Comparison of ENCODE assay signal across 9 cellular contexts in the genomic region with DNA sequence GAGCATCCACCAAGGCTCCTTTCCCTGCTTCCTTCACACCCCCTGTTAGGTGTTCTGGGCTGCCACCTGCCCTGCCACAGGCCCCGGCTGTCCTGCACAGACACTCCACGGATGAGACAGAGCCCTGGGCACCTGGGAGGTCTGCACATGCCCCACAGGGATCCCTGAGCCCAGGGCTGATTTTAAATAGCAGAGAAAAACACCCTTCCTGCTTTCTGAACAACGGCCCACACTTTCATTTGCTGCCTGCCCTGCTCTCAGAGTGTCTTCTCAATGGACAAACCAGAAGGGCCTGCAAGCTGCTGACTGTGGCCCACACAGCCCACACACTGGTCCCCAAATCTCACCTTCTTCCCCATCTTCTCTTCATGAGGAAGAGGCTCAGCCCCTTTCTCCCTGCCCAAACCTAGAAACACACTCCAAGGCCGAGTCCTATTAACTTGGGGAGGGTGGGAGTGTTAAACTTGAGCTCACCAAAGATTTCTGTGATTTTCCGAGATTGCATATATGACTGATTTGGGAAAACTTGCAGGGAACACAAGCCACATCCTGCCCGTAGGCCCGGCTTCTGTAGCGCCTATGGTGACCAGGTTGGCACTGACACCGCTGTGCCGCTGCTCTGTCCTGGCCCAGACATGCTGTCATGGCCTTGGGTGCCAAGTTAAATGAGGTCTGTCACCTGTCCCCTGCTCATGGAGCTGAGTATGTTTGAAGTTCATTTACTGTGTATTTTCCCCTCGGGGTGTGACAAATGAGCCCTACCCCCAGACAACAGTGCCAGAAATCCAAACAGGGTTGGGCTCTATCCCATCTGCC. TPM values are rescaled to one million over a fixed set of nuclear protein-coding genes. Genes with fewer than 3 reads are reported as not detected.
DNase-seq lines count a peak whose midpoint lies in the region; ATAC-seq, FAIRE-seq and TF ChIP-seq lines count a peak whose summit lies in the region.
"Had no signal": no experiment of that assay in that cellular context is flagged by ENCODE, and none has a peak within 500 bp of the region (broad histone marks: within the 10 kb centered on the region; RNA-seq: fewer than 3 reads in every experiment).

No MANE protein-coding gene starts in this region.

- no peaks in the 10 kb centered on the region for H3K27me3 ChIP-seq in thyroid gland

- no peaks in the 10 kb centered on the region for H3K27me3 Mint-ChIP-seq in activated T-cell treated with anti-CD3 and anti-CD28 coated beads, Interleukin-2, amount 50 U/mL, for 4 hours (ENCODE audit: low read depth)
- H3K27me3 Mint-ChIP-seq in activated T-cell treated with anti-CD3 and anti-CD28 coated beads, Interleukin-2, amount 50 U/mL, for 24 hours = no peaks in the 10 kb centered on the region
- H3K27me3 Mint-ChIP-seq in activated CD4-positive, alpha-beta memory T cell treated with anti-CD3 and anti-CD28 coated beads for 36 hours = no peaks in the 10 kb centered on the region

- no peak overlapping the region for H3K27ac Mint-ChIP-seq in activated T-cell treated with anti-CD3 and anti-CD28 coated beads, Interleukin-2, amount 50 U/mL, for 24 hours
- no peak overlapping the region for H3K27ac Mint-ChIP-seq in activated CD4-positive, alpha-beta memory T cell treated with anti-CD3 and anti-CD28 coated beads for 36 hours

- intact Hi-C loops in activated CD4-positive, alpha-beta memory T cell treated with anti-CD3 and anti-CD28 coated beads for 36 hours (cut with micrococcal nuclease) = no loop called here
- intact Hi-C loops in left colon (cut with DNase I, micrococcal nuclease) = no loop called here
- intact Hi-C loops in thyroid gland (cut with DNase I) = no loop called here

- no peak overlapping the region for H3K4me3 ChIP-seq in thyroid gland (replicated peaks in 1 of 3)

- POLR2A ChIA-PET in activated CD4-positive, alpha-beta memory T cell treated with anti-CD3 and anti-CD28 coated beads for 36 hours (lab: Charles Lee) = no interaction called here

- H3K9me3 ChIP-seq in thyroid gland = no peaks in the 10 kb centered on the region

- peaks cover 30 to 32% of the 10 kb centered on the region in 2 donors for H3K4me1 ChIP-seq in thyroid gland
- H3K4me1 ChIP-seq: parathyroid adenoma had no signal

- CTCF ChIA-PET in activated CD4-positive, alpha-beta memory T cell treated with anti-CD3 and anti-CD28 coated beads for 36 hours (lab: Charles Lee) = no interaction called here

- peak; percentile 1 for DNase-seq in activated T-cell treated with anti-CD3 and anti-CD28 coated beads, Interleukin-2, amount 50 U/mL, for 4 hours
- DNase-seq in activated T-cell treated with anti-CD3 and anti-CD28 coated beads, Interleukin-2, amount 50 U/mL, for 24 hours = no peak
- DNase-seq in activated CD4-positive, alpha-beta memory T cell treated with anti-CD3 and anti-CD28 coated beads for 36 hours = peak; percentile 5
- DNase-seq in left colon (peak in 1 of 2 donors; percentile 14), thyroid gland (peak; percentile 59 to 68), GM12892 (ENCODE audit: insufficient read length) (no peak), NCI-H2227 (lab: John Stamatoyannopoulos, UW; ENCODE audit: unreplicated experiment) (no peak)
- DNase-seq in stimulated activated CD8-positive, alpha-beta memory T cell treated with anti-CD3 and anti-CD28 coated beads, Interleukin-4, amount 100 ng/mL, for 48 hours = no peak

- no peaks in the 10 kb centered on the region for H3K9me3 Mint-ChIP-seq in activated T-cell treated with anti-CD3 and anti-CD28 coated beads, Interleukin-2, amount 50 U/mL, for 4 hours
- H3K9me3 Mint-ChIP-seq in activated T-cell treated with anti-CD3 and anti-CD28 coated beads, Interleukin-2, amount 50 U/mL, for 24 hours = no peaks in the 10 kb centered on the region
- H3K9me3 Mint-ChIP-seq in activated CD4-positive, alpha-beta memory T cell treated with anti-CD3 and anti-CD28 coated beads for 36 hours = no peaks in the 10 kb centered on the region

- H3K36me3 ChIP-seq in thyroid gland = no peaks in the 10 kb centered on the region

- no peak for TF ChIP-seq CTCF in thyroid gland (IDR thresholded peaks at IDR 0.05)

- FAIRE-seq in GM12892 (lab: Jason Lieb, UNC) = no peak

- ATAC-seq in activated T-cell treated with anti-CD3 and anti-CD28 coated beads, Interleukin-2, amount 50 U/mL, for 4 hours = no peak
- ATAC-seq in left colon = peak; percentile 68

- H3K27ac ChIP-seq in thyroid gland = peak overlapping the region; percentile 58 to 63 (median 60)
- H3K27ac ChIP-seq: parathyroid adenoma had no signal

- no peak for TF ChIP-seq POLR2A in thyroid gland (IDR thresholded peaks at IDR 0.05)
- TF ChIP-seq POLR2A in GM12892 (IDR thresholded peaks at IDR 0.05; ENCODE audit: low read depth, low read length) = no peak

- peaks cover 10% of the 10 kb centered on the region for H3K4me1 Mint-ChIP-seq in activated T-cell treated with anti-CD3 and anti-CD28 coated beads, Interleukin-2, amount 50 U/mL, for 4 hours (ENCODE audit: low read depth)
- peaks cover 3% of the 10 kb centered on the region for H3K4me1 Mint-ChIP-seq in activated T-cell treated with anti-CD3 and anti-CD28 coated beads, Interleukin-2, amount 50 U/mL, for 24 hours (ENCODE audit: low read depth)
- peaks cover 7% of the 10 kb centered on the region for H3K4me1 Mint-ChIP-seq in activated CD4-positive, alpha-beta memory T cell treated with anti-CD3 and anti-CD28 coated beads for 36 hours (ENCODE audit: low read depth)

- no peaks in the 10 kb centered on the region for H3K36me3 Mint-ChIP-seq in activated T-cell treated with anti-CD3 and anti-CD28 coated beads, Interleukin-2, amount 50 U/mL, for 4 hours (ENCODE audit: insufficient read depth)
- no peaks in the 10 kb centered on the region for H3K36me3 Mint-ChIP-seq in activated T-cell treated with anti-CD3 and anti-CD28 coated beads, Interleukin-2, amount 50 U/mL, for 24 hours (ENCODE audit: low read depth)
- H3K36me3 Mint-ChIP-seq in activated CD4-positive, alpha-beta memory T cell treated with anti-CD3 and anti-CD28 coated beads for 36 hours = no peaks in the 10 kb centered on the region

- H3K4me3 Mint-ChIP-seq in activated T-cell treated with anti-CD3 and anti-CD28 coated beads, Interleukin-2, amount 50 U/mL, for 4 hours = no peak overlapping the region
- no peak overlapping the region for H3K4me3 Mint-ChIP-seq in activated T-cell treated with anti-CD3 and anti-CD28 coated beads, Interleukin-2, amount 50 U/mL, for 24 hours
- no peak overlapping the region for H3K4me3 Mint-ChIP-seq in activated CD4-positive, alpha-beta memory T cell treated with anti-CD3 and anti-CD28 coated beads for 36 hours

- WGBS in thyroid gland, 2 donors = 62 to 67% methylated on average over 8 to 11 of the region's 11 CpGs

RNA-seq across cellular contexts. Expression of a gene that starts 47.2 kb away (rescaled TPM):
- total RNA-seq in activated T-cell treated with anti-CD3 and anti-CD28 coated beads, Interleukin-2, amount 50 U/mL, for 4 hours = 10 to 100 TPM; 75.0 to 82.8 (median 81.8) TPM
- 100 to 1,000 TPM; 134 to 145 TPM for total RNA-seq in activated CD4-positive, alpha-beta memory T cell treated with anti-CD3 and anti-CD28 coated beads for 36 hours
- total RNA-seq in left colon (100 to 1,000 TPM in 1 of 2 donors, 10 to 100 TPM in 1; 36.8 to 103 TPM), thyroid gland (100 to 1,000 TPM in 2 of 4 donors, 10 to 100 TPM in 2; 84.0 to 117 (median 97.6) TPM)
- polyA plus RNA-seq in GM12892 (2012; ENCODE audit: missing spikeins) = 39.1 TPM

Comparison
In these comparisons a context has a peak if more than half of its experiments do, and no peak if none do; other contexts are left out.
1. DNase-seq: peak in activated T-cell treated with anti-CD3 and anti-CD28 coated beads, Interleukin-2, amount 50 U/mL, for 4 hours (single experiment), activated CD4-positive, alpha-beta memory T cell treated with anti-CD3 and anti-CD28 coated beads for 36 hours (single experiment) and thyroid gland (2 of 2); none in activated T-cell treated with anti-CD3 and anti-CD28 coated beads, Interleukin-2, amount 50 U/mL, for 24 hours (single experiment), stimulated activated CD8-positive, alpha-beta memory T cell treated with anti-CD3 and anti-CD28 coated beads, Interleukin-4, amount 100 ng/mL, for 48 hours (single experiment), GM12892 (single experiment) and NCI-H2227 (single experiment).